40 cellular contexts compared by ENCODE assay signal in the genomic region with DNA sequence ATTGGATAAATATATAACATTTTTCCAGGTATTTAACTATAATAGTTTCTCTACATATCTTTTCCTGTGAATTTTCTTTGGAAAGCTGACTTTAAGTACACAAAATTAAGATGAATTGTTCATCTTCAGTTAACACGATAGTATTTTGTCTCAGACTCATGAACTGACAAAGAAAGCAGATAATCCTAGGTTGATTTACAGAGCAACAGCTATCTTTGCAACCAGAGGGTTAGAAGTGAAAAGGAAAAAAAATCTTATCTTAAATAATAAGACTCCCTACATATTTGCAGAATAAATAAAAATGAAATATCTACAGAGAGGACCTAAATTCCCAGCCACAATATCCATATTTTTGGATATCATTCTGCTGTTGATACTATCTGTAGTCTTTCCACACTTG.
"Had no signal": no experiment of that assay in that cellular context is flagged by ENCODE, and none has a peak within 500 bp of the region (broad histone marks: within the 10 kb centered on the region; RNA-seq: fewer than 3 reads in every experiment).

No MANE protein-coding gene starts in this region.

- H3K27me3 ChIP-seq: adrenal gland, ascending aorta, body of pancreas, brain microvascular endothelial cell, breast epithelium, cardiac muscle cell had no signal

- H3K4me1 Mint-ChIP-seq: activated naive CD4-positive, alpha-beta T cell treated with anti-CD3 and anti-CD28 coated beads, Interleukin-2, amount 10 ng/mL, durations not matched to agents 7 days and 5 days; activated naive CD4-positive, alpha-beta T cell treated with anti-CD3 and anti-CD28 coated beads, Interleukin-2, amount 50 U/mL, for 24 hours; activated naive CD8-positive, alpha-beta T cell treated with anti-CD3 and anti-CD28 coated beads for 36 hours; activated naive CD8-positive, alpha-beta T cell treated with anti-CD3 and anti-CD28 coated beads, Interleukin-2, amount 10 ng/mL, durations not matched to agents 7 days and 5 days; activated naive CD8-positive, alpha-beta T cell treated with anti-CD3 and anti-CD28 coated beads, Interleukin-2, amount 50 U/mL, for 24 hours; activated T-helper 17 cell treated with anti-CD3 and anti-CD28 coated beads, Interleukin-2, amount 50 U/mL, for 72 hours; brain; central memory CD8-positive, alpha-beta T cell had no signal

- H3K4me3 ChIP-seq: adrenal gland, ascending aorta, body of pancreas, breast epithelium, cardiac muscle cell had no signal

- DNase-seq: activated effector memory CD4-positive, alpha-beta T cell treated with anti-CD3 and anti-CD28 coated beads, Interleukin-2, amount 50 U/mL, for 16 hours; activated effector memory CD4-positive, alpha-beta T cell treated with Interleukin-2 at 50 U/mL for 16 hours; activated gamma-delta T cell; activated gamma-delta T cell treated with Interleukin-2 at 50 U/mL for 16 hours; activated naive CD4-positive, alpha-beta T cell; activated naive CD4-positive, alpha-beta T cell treated with anti-CD3 and anti-CD28 coated beads for 36 hours; activated naive CD4-positive, alpha-beta T cell treated with anti-CD3 and anti-CD28 coated beads, Interleukin-2, amount 10 ng/mL, durations not matched to agents 7 days and 5 days; activated naive CD4-positive, alpha-beta T cell treated with anti-CD3 and anti-CD28 coated beads, Interleukin-2, amount 50 U/mL, for 16 hours; activated naive CD4-positive, alpha-beta T cell treated with Interleukin-2 at 50 U/mL for 16 hours; activated naive CD8-positive, alpha-beta T cell treated with anti-CD3 and anti-CD28 coated beads for 36 hours; activated naive CD8-positive, alpha-beta T cell treated with anti-CD3 and anti-CD28 coated beads, Interleukin-2, amount 10 ng/mL, durations not matched to agents 7 days and 5 days; activated naive CD8-positive, alpha-beta T cell treated with anti-CD3 and anti-CD28 coated beads, Interleukin-2, amount 50 U/mL, for 24 hours; activated T-cell treated with anti-CD3 and anti-CD28 coated beads, Interleukin-2, amount 50 U/mL, for 1 hour; activated T-cell treated with anti-CD3 and anti-CD28 coated beads, Interleukin-2, amount 50 U/mL, for 24 hours; activated T-cell treated with anti-CD3 and anti-CD28 coated beads, Interleukin-2, amount 50 U/mL, for 4 hours; activated T-cell treated with anti-CD3 and anti-CD28 coated beads, Interleukin-2, amount 50 U/mL, for 48 hours; activated T-cell treated with anti-CD3 and anti-CD28 coated beads, Interleukin-2, amount 50 U/mL, for 72 hours; adrenal gland; amniotic stem cell; amygdala; anterior cingulate cortex; aorta; body of pancreas; brain microvascular endothelial cell; caudate nucleus; central memory CD4-positive, alpha-beta T cell; cerebellar nuclear complex had no signal

- H3K9me3 Mint-ChIP-seq: activated naive CD4-positive, alpha-beta T cell treated with anti-CD3 and anti-CD28 coated beads, Interleukin-2, amount 50 U/mL, for 24 hours; activated naive CD8-positive, alpha-beta T cell treated with anti-CD3 and anti-CD28 coated beads, Interleukin-2, amount 50 U/mL, for 24 hours had no signal

- H3K27ac Mint-ChIP-seq: activated naive CD4-positive, alpha-beta T cell treated with anti-CD3 and anti-CD28 coated beads for 36 hours; activated naive CD4-positive, alpha-beta T cell treated with anti-CD3 and anti-CD28 coated beads, Interleukin-2, amount 10 ng/mL, durations not matched to agents 7 days and 5 days; activated naive CD4-positive, alpha-beta T cell treated with anti-CD3 and anti-CD28 coated beads, Interleukin-2, amount 50 U/mL, for 24 hours; activated naive CD4-positive, alpha-beta T cell treated with anti-CD3 and anti-CD28 coated beads, Interleukin-2, amount 50 U/mL, for 72 hours; activated naive CD8-positive, alpha-beta T cell; activated naive CD8-positive, alpha-beta T cell treated with anti-CD3 and anti-CD28 coated beads for 36 hours; activated naive CD8-positive, alpha-beta T cell treated with anti-CD3 and anti-CD28 coated beads, Interleukin-2, amount 10 ng/mL, durations not matched to agents 7 days and 5 days; activated naive CD8-positive, alpha-beta T cell treated with anti-CD3 and anti-CD28 coated beads, Interleukin-2, amount 50 U/mL, for 24 hours; activated T-cell treated with anti-CD3 and anti-CD28 coated beads, Interleukin-2, amount 50 U/mL, for 24 hours; activated T-cell treated with anti-CD3 and anti-CD28 coated beads, Interleukin-2, amount 50 U/mL, for 72 hours; activated T-helper 1 cell treated with anti-CD3 and anti-CD28 coated beads, Interleukin-12 subunit alpha, Interleukin-12 subunit beta, Interleukin-2, Interleukin-4 antibody, amounts not matched to agents 30 ng/mL and 10 ng/mL and 1 ng/mL, durations not matched to agents 14 hours and 24 hours and 36 hours; activated T-helper 17 cell treated with anti-CD3 and anti-CD28 coated beads, Interleukin-2, amount 50 U/mL, for 72 hours; activated T-helper 2 cell treated with anti-CD3 and anti-CD28 coated beads, Interferon-gamma antibody, Interleukin-2, Interleukin-4, amounts not matched to agents 10 μg/mL and 5 μg/mL and 100 μg/mL, durations not matched to agents 14 hours and 24 hours and 36 hours; brain had no signal

- ATAC-seq: activated naive CD4-positive, alpha-beta T cell treated with anti-CD3 and anti-CD28 coated beads, Interleukin-2, amount 50 U/mL, for 72 hours; activated naive CD8-positive, alpha-beta T cell treated with anti-CD3 and anti-CD28 coated beads, Interleukin-2, amount 50 U/mL, for 24 hours; activated T-cell treated with anti-CD3 and anti-CD28 coated beads, Interleukin-2, amount 50 U/mL, for 4 hours; activated T-cell treated with anti-CD3 and anti-CD28 coated beads, Interleukin-2, amount 50 U/mL, for 72 hours; activated T-helper 17 cell treated with anti-CD3 and anti-CD28 coated beads, Interleukin-2, amount 50 U/mL, for 72 hours; body of pancreas had no signal

- H3K4me1 ChIP-seq: adrenal gland, ascending aorta, body of pancreas, breast epithelium had no signal

- FAIRE-seq: astrocyte, bronchial epithelial cell had no signal

- H3K27ac ChIP-seq: adrenal gland, ascending aorta, body of pancreas, brain microvascular endothelial cell, breast epithelium, cardiac muscle cell had no signal

- H3K36me3 ChIP-seq: adrenal gland, ascending aorta, brain microvascular endothelial cell, breast epithelium, cardiac muscle cell had no signal

- H3K27me3 Mint-ChIP-seq: activated naive CD4-positive, alpha-beta T cell treated with anti-CD3 and anti-CD28 coated beads, Interleukin-2, amount 10 ng/mL, durations not matched to agents 7 days and 5 days; activated naive CD4-positive, alpha-beta T cell treated with anti-CD3 and anti-CD28 coated beads, Interleukin-2, amount 50 U/mL, for 24 hours; activated naive CD8-positive, alpha-beta T cell; activated naive CD8-positive, alpha-beta T cell treated with anti-CD3 and anti-CD28 coated beads for 36 hours; activated naive CD8-positive, alpha-beta T cell treated with anti-CD3 and anti-CD28 coated beads, Interleukin-2, amount 10 ng/mL, durations not matched to agents 7 days and 5 days; activated naive CD8-positive, alpha-beta T cell treated with anti-CD3 and anti-CD28 coated beads, Interleukin-2, amount 50 U/mL, for 24 hours; activated T-cell treated with anti-CD3 and anti-CD28 coated beads, Interleukin-2, amount 50 U/mL, for 24 hours; activated T-helper 17 cell treated with anti-CD3 and anti-CD28 coated beads, Interleukin-2, amount 50 U/mL, for 72 hours; brain; central memory CD8-positive, alpha-beta T cell had no signal

- H3K36me3 Mint-ChIP-seq: activated naive CD4-positive, alpha-beta T cell treated with anti-CD3 and anti-CD28 coated beads, Interleukin-2, amount 10 ng/mL, durations not matched to agents 7 days and 5 days; activated naive CD4-positive, alpha-beta T cell treated with anti-CD3 and anti-CD28 coated beads, Interleukin-2, amount 50 U/mL, for 24 hours; activated naive CD4-positive, alpha-beta T cell treated with anti-CD3 and anti-CD28 coated beads, Interleukin-2, amount 50 U/mL, for 72 hours; activated naive CD8-positive, alpha-beta T cell; activated naive CD8-positive, alpha-beta T cell treated with anti-CD3 and anti-CD28 coated beads for 36 hours; activated naive CD8-positive, alpha-beta T cell treated with anti-CD3 and anti-CD28 coated beads, Interleukin-2, amount 10 ng/mL, durations not matched to agents 7 days and 5 days; brain had no signal

- H3K9me3 ChIP-seq: adrenal gland, ascending aorta, body of pancreas, breast epithelium had no signal

- H3K4me3 Mint-ChIP-seq: activated naive CD4-positive, alpha-beta T cell treated with anti-CD3 and anti-CD28 coated beads for 36 hours; activated naive CD4-positive, alpha-beta T cell treated with anti-CD3 and anti-CD28 coated beads, Interleukin-2, amount 10 ng/mL, durations not matched to agents 7 days and 5 days; activated naive CD4-positive, alpha-beta T cell treated with anti-CD3 and anti-CD28 coated beads, Interleukin-2, amount 50 U/mL, for 24 hours; activated naive CD8-positive, alpha-beta T cell; activated naive CD8-positive, alpha-beta T cell treated with anti-CD3 and anti-CD28 coated beads for 36 hours; activated naive CD8-positive, alpha-beta T cell treated with anti-CD3 and anti-CD28 coated beads, Interleukin-2, amount 10 ng/mL, durations not matched to agents 7 days and 5 days; activated naive CD8-positive, alpha-beta T cell treated with anti-CD3 and anti-CD28 coated beads, Interleukin-2, amount 50 U/mL, for 24 hours; activated T-cell treated with anti-CD3 and anti-CD28 coated beads, Interleukin-2, amount 50 U/mL, for 24 hours; activated T-cell treated with anti-CD3 and anti-CD28 coated beads, Interleukin-2, amount 50 U/mL, for 4 hours; activated T-cell treated with anti-CD3 and anti-CD28 coated beads, Interleukin-2, amount 50 U/mL, for 72 hours; activated T-helper 1 cell treated with anti-CD3 and anti-CD28 coated beads, Interleukin-12 subunit alpha, Interleukin-12 subunit beta, Interleukin-2, Interleukin-4 antibody, amounts not matched to agents 30 ng/mL and 10 ng/mL and 1 ng/mL, durations not matched to agents 14 hours and 24 hours and 36 hours; activated T-helper 17 cell treated with anti-CD3 and anti-CD28 coated beads, Interleukin-2, amount 50 U/mL, for 72 hours; central memory CD8-positive, alpha-beta T cell had no signal
